Comparison of ENCODE assay signal across 8 cellular contexts in genomic region chr18:58043452-58044369, GRCh38. TPM values are rescaled to one million over a fixed set of nuclear protein-coding genes. Genes with fewer than 3 reads are reported as not detected.
DNase-seq lines count a peak whose midpoint lies in the region; ATAC-seq and TF ChIP-seq lines count a peak whose summit lies in the region.

Gene NEDD4L, plus strand, starts transcription at chr18:58044226. Its CDS starts 435 bp downstream, at chr18:58044661.

- peak within 1 kb of the TSS; percentile 83 to 92 for H3K9ac ChIP-seq in colonic mucosa (ENCODE audit: low read depth in 2 of 2, low read length in 2 of 2)

- peak within 1 kb of the TSS; percentile 88 for H3K27ac ChIP-seq in colonic mucosa

- intact Hi-C loops in colonic mucosa (cut with DNase I) = loop anchor here (10.0 kb wide), 1 partner anchor 159 kb away; no protein-coding TSS in a partner anchor

- DNase-seq in AML-193 (lab: John Stamatoyannopoulos, UW) (peak; percentile 68 to 70), NCI-H446 (lab: John Stamatoyannopoulos, UW) (peak; percentile 54 to 88), colonic mucosa (peak; percentile 90), left kidney (ENCODE audit: low read depth, low spot score) (peak; percentile 96)
- peak; percentile 88 for DNase-seq in activated CD4-positive, alpha-beta T cell treated with anti-CD3 and anti-CD28 coated beads for 48 hours
- peak; percentile 67 to 71 for DNase-seq in stimulated activated CD4-positive, alpha-beta T cell treated with anti-CD3 and anti-CD28 coated beads, Interleukin-1b, Interleukin-23, amount 100 ng/mL, for 4 hours (ENCODE audit: low read depth in 2 of 2)

- H3K9me3 ChIP-seq in colonic mucosa = no peaks in the 10 kb centered on the region

- peak; percentile 69 for ATAC-seq in GM19043 (IDR thresholded peaks at IDR 0.05; ENCODE audit: low read depth, unreplicated experiment)
- ATAC-seq in HG03354 (IDR thresholded peaks at IDR 0.05; ENCODE audit: poor library complexity, severe bottlenecking, unreplicated experiment) = peak; percentile 78

- no peaks in the 10 kb centered on the region for H3K36me3 ChIP-seq in colonic mucosa

- TF ChIP-seq CTCF in colonic mucosa (IDR thresholded peaks at IDR 0.05) = peak; percentile 89

- peaks cover 6% of the 10 kb centered on the region for H3K4me1 ChIP-seq in colonic mucosa

- H3K27me3 ChIP-seq in colonic mucosa = no peaks in the 10 kb centered on the region

- peak within 1 kb of the TSS; percentile 99 for H3K4me3 ChIP-seq in colonic mucosa

RNA-seq across cellular contexts. Expression of gene NEDD4L, which starts in this region (rescaled TPM):
- 100 to 1,000 TPM; 149 to 212 TPM for total RNA-seq in colonic mucosa

Comparison
In these comparisons a context has a peak if more than half of its experiments do, and no peak if none do; other contexts are left out.
1. Peak in every context shown above with its lines: DNase-seq, ATAC-seq, H3K4me3 ChIP-seq and H3K27ac ChIP-seq.